ENCODE assay signal across 11 cellular contexts in genomic region chr1:231828182-231828920, GRCh38.
DNase-seq lines count a peak whose midpoint lies in the region; ATAC-seq and TF ChIP-seq lines count a peak whose summit lies in the region.
"Had no signal": no experiment of that assay in that cellular context is flagged by ENCODE, and none has a peak within 500 bp of the region (broad histone marks: within the 10 kb centered on the region; RNA-seq: fewer than 3 reads in every experiment).

No MANE protein-coding gene starts in this region.

- H3K4me1 ChIP-seq in RWPE2 (ENCODE audit: insufficient read depth, poor library complexity, severe bottlenecking) (peaks cover 37% of the 10 kb centered on the region), GM23338 (ENCODE audit: insufficient read depth) (no peaks in the 10 kb centered on the region; the same call in 1 of the 2 replicates)

- H3F3A ChIP-seq in GM23338 (replicated peaks; ENCODE audit: low read depth): no peaks in the 10 kb centered on the region

- no peak overlapping the region for H2AFZ ChIP-seq in GM23338

- H3K9me3 Mint-ChIP-seq in GM23338: no peaks in the 10 kb centered on the region
- H3K9me3 Mint-ChIP-seq: activated naive CD8-positive, alpha-beta T cell treated with anti-CD3 and anti-CD28 coated beads for 36 hours; stimulated activated naive B cell treated with anti-CD40 and anti-IgM and Interleukin-4, amounts not matched to agents 10 μg/mL and 1 μg/mL and 100 μg/mL, for 72 hours had no signal

- H3K27ac Mint-ChIP-seq in GM23338: no peak overlapping the region
- H3K27ac Mint-ChIP-seq: activated naive CD8-positive, alpha-beta T cell treated with anti-CD3 and anti-CD28 coated beads for 36 hours; stimulated activated naive B cell treated with anti-CD40 and anti-IgM and Interleukin-4, amounts not matched to agents 10 μg/mL and 1 μg/mL and 100 μg/mL, for 72 hours had no signal

- H3K9me2 ChIP-seq in GM23338 (ENCODE audit: insufficient read depth): no peaks in the 10 kb centered on the region

- peak; percentile 93 for ATAC-seq in RWPE2 (ENCODE audit: low read depth)
- no peak for ATAC-seq in GM23338
- ATAC-seq: stimulated activated naive B cell treated with anti-CD40 and anti-IgM and Interleukin-4, amounts not matched to agents 10 μg/mL and 1 μg/mL and 100 μg/mL, for 72 hours had no signal

- H3K27me3 ChIP-seq in RWPE2 (ENCODE audit: insufficient read depth, poor library complexity, severe bottlenecking) (no peaks in the 10 kb centered on the region), GM23338 (ENCODE audit: insufficient read depth) (no peaks in the 10 kb centered on the region)

- H3K4me3 Mint-ChIP-seq in GM23338: no peak overlapping the region
- H3K4me3 Mint-ChIP-seq: activated naive CD8-positive, alpha-beta T cell treated with anti-CD3 and anti-CD28 coated beads for 36 hours; stimulated activated naive B cell treated with anti-CD40 and anti-IgM and Interleukin-4, amounts not matched to agents 10 μg/mL and 1 μg/mL and 100 μg/mL, for 72 hours had no signal

- H3K36me3 Mint-ChIP-seq in GM23338 (ENCODE audit: low read depth): no peaks in the 10 kb centered on the region
- H3K36me3 Mint-ChIP-seq: stimulated activated naive B cell treated with anti-CD40 and anti-IgM and Interleukin-4, amounts not matched to agents 10 μg/mL and 1 μg/mL and 100 μg/mL, for 72 hours had no signal

- H4K20me1 ChIP-seq in GM23338 (replicated peaks; ENCODE audit: insufficient read depth): no peaks in the 10 kb centered on the region; the same call in 1 of the 2 replicates

- H3K79me2 ChIP-seq in GM23338 (replicated peaks; ENCODE audit: insufficient read depth): no peaks in the 10 kb centered on the region

- DNase-seq in H4 (ENCODE audit: low spot score) (peak; percentile 71), RWPE2 (ENCODE audit: low spot score) (no peak), fibroblast of peridontal ligament (ENCODE audit: extremely low read depth) (peak; percentile 97), pulmonary artery endothelial cell (ENCODE audit: low read depth, low spot score) (peak; percentile 93), GM23338 (ENCODE audit: low spot score) (no peak), activated gamma-delta T cell treated with Interleukin-2 at 50 U/mL for 16 hours (no peak)
- DNase-seq in stimulated activated CD4-positive, alpha-beta T cell treated with anti-CD3 and anti-CD28 coated beads, Interleukin-4, amount 100 ng/mL, for 24 hours: no peak
- DNase-seq in activated CD4-positive, alpha-beta T cell treated with anti-CD3 and anti-CD28 coated beads for 48 hours: no peak
- DNase-seq: activated naive CD8-positive, alpha-beta T cell treated with anti-CD3 and anti-CD28 coated beads for 36 hours; stimulated activated naive B cell treated with anti-CD40 and anti-IgM and Interleukin-4, amounts not matched to agents 10 μg/mL and 1 μg/mL and 100 μg/mL, for 72 hours had no signal

- no peaks in the 10 kb centered on the region for H3K36me3 ChIP-seq in RWPE2 (ENCODE audit: low read depth)
- no peaks in the 10 kb centered on the region for H3K36me3 ChIP-seq in GM23338 (ENCODE audit: insufficient read depth)

- H3K27ac ChIP-seq in RWPE2 (ENCODE audit: poor library complexity, severe bottlenecking) (peak overlapping the region; percentile 97), GM23338 (ENCODE audit: low read depth) (no peak overlapping the region)

- H3K4me2 ChIP-seq in GM23338: no peak overlapping the region

- TF ChIP-seq CTCF in RWPE2 (IDR thresholded peaks at IDR 0.05; ENCODE audit: poor library complexity, severe bottlenecking): no peak
- no peak for TF ChIP-seq CTCF in GM23338 (conservative IDR thresholded peaks at IDR 0.05; ENCODE audit: low read depth in 2 of 2)

- H3K4me3 ChIP-seq in RWPE2 (ENCODE audit: severe bottlenecking): no peak overlapping the region
- H3K4me3 ChIP-seq in GM23338: no peak overlapping the region
- H3K4me3 ChIP-seq: skin epidermis had no signal

- peaks cover 2% of the 10 kb centered on the region for H3K27me3 Mint-ChIP-seq in GM23338 (ENCODE audit: insufficient read depth, low read depth, poor library complexity)
- H3K27me3 Mint-ChIP-seq: activated naive CD8-positive, alpha-beta T cell treated with anti-CD3 and anti-CD28 coated beads for 36 hours; stimulated activated naive B cell treated with anti-CD40 and anti-IgM and Interleukin-4, amounts not matched to agents 10 μg/mL and 1 μg/mL and 100 μg/mL, for 72 hours had no signal

- H3K4me1 Mint-ChIP-seq in GM23338: peaks cover 10% of the 10 kb centered on the region
- H3K4me1 Mint-ChIP-seq: activated naive CD8-positive, alpha-beta T cell treated with anti-CD3 and anti-CD28 coated beads for 36 hours; stimulated activated naive B cell treated with anti-CD40 and anti-IgM and Interleukin-4, amounts not matched to agents 10 μg/mL and 1 μg/mL and 100 μg/mL, for 72 hours had no signal

- peaks cover 3% of the 10 kb centered on the region for H3K9me3 ChIP-seq in RWPE2 (ENCODE audit: severe bottlenecking)

TF ChIP-seq in GM23338, 12 proteins besides CTCF, POLR2A, EP300 and RAD21 (continues in another document):
- TF ChIP-seq ZNF331 (CRISPR knock-in tag; IDR thresholded peaks at IDR 0.05; ENCODE audit: low read depth) (no peak), EZH2 (IDR thresholded peaks at IDR 0.05; ENCODE audit: low read depth, unreplicated experiment) (no peak), STAT1 (IDR thresholded peaks at IDR 0.05; ENCODE audit: unreplicated experiment) (no peak), EZH2phosphoT487 (IDR thresholded peaks at IDR 0.05; ENCODE audit: unreplicated experiment) (no peak), NANOG (IDR thresholded peaks at IDR 0.05; ENCODE audit: borderline replicate concordance) (no peak), ZNF114 (CRISPR knock-in tag; IDR thresholded peaks at IDR 0.05) (no peak), JUNB (IDR thresholded peaks at IDR 0.05; ENCODE audit: unreplicated experiment) (no peak), ETS1 (IDR thresholded peaks at IDR 0.05) (no peak), REST (IDR thresholded peaks at IDR 0.05; ENCODE audit: unreplicated experiment) (no peak)

Comparison
In these comparisons a context has a peak if more than half of its experiments do, and no peak if none do; other contexts are left out.
1. DNase-seq: peak in H4 (single experiment), fibroblast of peridontal ligament (single experiment) and pulmonary artery endothelial cell (single experiment); none in RWPE2 (single experiment), GM23338 (single experiment), activated gamma-delta T cell treated with Interleukin-2 at 50 U/mL for 16 hours (single experiment), stimulated activated CD4-positive, alpha-beta T cell treated with anti-CD3 and anti-CD28 coated beads, Interleukin-4, amount 100 ng/mL, for 24 hours (single experiment) and activated CD4-positive, alpha-beta T cell treated with anti-CD3 and anti-CD28 coated beads for 48 hours (single experiment).